Comparison of ENCODE assay signal across 10 cellular contexts in genomic region chr3:129603561-129603942, GRCh38. TPM values are rescaled to one million over a fixed set of nuclear protein-coding genes. Genes with fewer than 3 reads are reported as not detected.
A peak's percentile ranks its signal among the peaks of the same experiment; 100 is the strongest.
DNase-seq lines count a peak whose midpoint lies in the region; ATAC-seq and TF ChIP-seq lines count a peak whose summit lies in the region.
"Had no signal": no experiment of that assay in that cellular context is flagged by ENCODE, and none has a peak within 500 bp of the region (broad histone marks: within the 10 kb centered on the region; RNA-seq: fewer than 3 reads in every experiment).

No MANE protein-coding gene starts in this region.

- no peak for ATAC-seq in GM23338
- ATAC-seq in HG03139 (IDR thresholded peaks at IDR 0.05; ENCODE audit: unreplicated experiment): no peak
- no peak for ATAC-seq in HG02763 (IDR thresholded peaks at IDR 0.05; ENCODE audit: unreplicated experiment)
- ATAC-seq in GM19467 (IDR thresholded peaks at IDR 0.05; ENCODE audit: unreplicated experiment): no peak
- ATAC-seq: activated CD4-positive, CD25-positive, alpha-beta regulatory T cell treated with anti-CD3 and anti-CD28 coated beads, Interleukin-2, amount 50 U/mL, for 24 hours had no signal

- DNase-seq in GM23338 (ENCODE audit: low spot score): no peak
- DNase-seq in adrenal gland: no peak
- no peak for DNase-seq in hepatocyte (ENCODE audit: low spot score)
- DNase-seq in smooth muscle cell (lab: John Stamatoyannopoulos, UW; ENCODE audit: unreplicated experiment): peak; percentile 41
- DNase-seq in GM19240 (ENCODE audit: insufficient read length, low spot score): no peak

- no peak for TF ChIP-seq POLR2A in adrenal gland (IDR thresholded peaks at IDR 0.05)

- H3F3A ChIP-seq in GM23338 (replicated peaks; ENCODE audit: low read depth): peaks cover 19% of the 10 kb centered on the region
- H3F3A ChIP-seq in smooth muscle cell (ENCODE audit: low read depth): peaks cover 27% of the 10 kb centered on the region

- H3K4me3 ChIP-seq in GM23338 (no peak overlapping the region), adrenal gland (peak overlapping the region in 1 of 4 donors; percentile 82), hepatocyte (no peak overlapping the region), smooth muscle cell (peak overlapping the region; percentile 64)

- H3K9ac ChIP-seq in smooth muscle cell (ENCODE audit: low read depth): no peak overlapping the region

- peaks cover 71% of the 10 kb centered on the region for H3K4me1 Mint-ChIP-seq in GM23338

- H2AFZ ChIP-seq in GM23338 (no peak overlapping the region), hepatocyte (no peak overlapping the region), smooth muscle cell (ENCODE audit: low read depth) (no peak overlapping the region)

- 0 out of 3 replicates have a peak overlapping the region, but pooled peaks have one; percentile 11 for H3K4me3 Mint-ChIP-seq in GM23338

- no peaks in the 10 kb centered on the region; the same call in 2 of the 3 replicates for H3K36me3 Mint-ChIP-seq in GM23338 (ENCODE audit: low read depth)

- WGBS in adrenal gland, 4 donors: 40 to 52% (median 46%) methylated on average over 3 to 7 of the region's 7 CpGs
- WGBS in hepatocyte (ENCODE audit: low lambda C conversion rate, missing lambda C conversion rate): 54% methylated on average over 7 of the region's 7 CpGs
- WGBS in smooth muscle cell (ENCODE audit: low lambda C conversion rate): 4% methylated on average over 7 of the region's 7 CpGs

- H3K9me2 ChIP-seq in GM23338 (ENCODE audit: insufficient read depth) (no peaks in the 10 kb centered on the region), hepatocyte (replicated peaks; ENCODE audit: insufficient read depth) (no peaks in the 10 kb centered on the region)

- H3K27me3 ChIP-seq in GM23338 (ENCODE audit: insufficient read depth): peaks cover 39% of the 10 kb centered on the region
- H3K27me3 ChIP-seq in adrenal gland: no peaks in the 10 kb centered on the region
- H3K27me3 ChIP-seq in hepatocyte: peaks cover 12% of the 10 kb centered on the region
- no peaks in the 10 kb centered on the region for H3K27me3 ChIP-seq in smooth muscle cell (ENCODE audit: low read depth)

- H3K27ac ChIP-seq in GM23338 (ENCODE audit: low read depth): no peak overlapping the region
- peak overlapping the region in 3 of 5 donors; percentile 49 to 92 (median 69) for H3K27ac ChIP-seq in adrenal gland
- H3K27ac ChIP-seq in hepatocyte: peak overlapping the region; percentile 33
- H3K27ac ChIP-seq in smooth muscle cell (ENCODE audit: low read depth): peak overlapping the region; percentile 84
- H3K27ac ChIP-seq: HL-60 had no signal

- H3K79me2 ChIP-seq in GM23338 (replicated peaks; ENCODE audit: insufficient read depth): peaks cover 39% of the 10 kb centered on the region
- peaks cover 32% of the 10 kb centered on the region for H3K79me2 ChIP-seq in hepatocyte
- H3K79me2 ChIP-seq in smooth muscle cell (ENCODE audit: low read depth): peaks cover 76% of the 10 kb centered on the region

- H3K27ac Mint-ChIP-seq in GM23338: no peak overlapping the region

- H3K9me3 ChIP-seq in adrenal gland (replicated peaks in 1 of 3) (no peaks in the 10 kb centered on the region), hepatocyte (ENCODE audit: low read depth) (no peaks in the 10 kb centered on the region), smooth muscle cell (replicated peaks; ENCODE audit: low read depth) (no peaks in the 10 kb centered on the region)

- TF ChIP-seq CTCF in GM23338 (conservative IDR thresholded peaks at IDR 0.05; ENCODE audit: low read depth in 2 of 2) (no peak), adrenal gland (IDR thresholded peaks at IDR 0.05) (no peak), hepatocyte (IDR thresholded peaks at IDR 0.05; ENCODE audit: poor library complexity) (no peak), smooth muscle cell (IDR thresholded peaks at IDR 0.05; ENCODE audit: borderline replicate concordance, insufficient read depth, poor library complexity, severe bottlenecking) (no peak)

- H4K20me1 ChIP-seq in GM23338 (replicated peaks; ENCODE audit: insufficient read depth) (peaks cover 10% of the 10 kb centered on the region), hepatocyte (ENCODE audit: insufficient read depth, poor library complexity, severe bottlenecking) (peaks cover 7% of the 10 kb centered on the region), smooth muscle cell (ENCODE audit: low read depth) (peaks cover 56% of the 10 kb centered on the region)

- peaks cover 46% of the 10 kb centered on the region for H3K27me3 Mint-ChIP-seq in GM23338 (ENCODE audit: insufficient read depth, low read depth, poor library complexity)

- intact Hi-C loops in adrenal gland (cut with DNase I): no loop called here

- no peaks in the 10 kb centered on the region for H3K36me3 ChIP-seq in GM23338 (ENCODE audit: insufficient read depth)
- no peaks in the 10 kb centered on the region for H3K36me3 ChIP-seq in adrenal gland (replicated peaks in 1 of 2)
- H3K36me3 ChIP-seq in hepatocyte (replicated peaks; ENCODE audit: insufficient read depth, low read depth): no peaks in the 10 kb centered on the region
- H3K36me3 ChIP-seq in smooth muscle cell (ENCODE audit: low read depth): no peaks in the 10 kb centered on the region

- peaks cover 50% of the 10 kb centered on the region for H3K4me1 ChIP-seq in GM23338 (ENCODE audit: insufficient read depth)
- H3K4me1 ChIP-seq in adrenal gland (replicated peaks in 1 of 2): peaks cover 14 to 57% of the 10 kb centered on the region in 2 donors
- H3K4me1 ChIP-seq in hepatocyte (ENCODE audit: insufficient read depth): peaks cover 22% of the 10 kb centered on the region
- H3K4me1 ChIP-seq in smooth muscle cell (ENCODE audit: low read depth): peaks cover 30% of the 10 kb centered on the region

- H3K9me3 Mint-ChIP-seq in GM23338: no peaks in the 10 kb centered on the region

- H3K4me2 ChIP-seq in GM23338: peak overlapping the region; percentile 70
- H3K4me2 ChIP-seq in hepatocyte: peak overlapping the region; percentile 96
- peak overlapping the region; percentile 96 for H3K4me2 ChIP-seq in smooth muscle cell

TF ChIP-seq in GM23338, 12 proteins besides CTCF, POLR2A, EP300 and RAD21 (continues in another document):
- TF ChIP-seq JUNB (IDR thresholded peaks at IDR 0.05; ENCODE audit: unreplicated experiment) (no peak), STAT1 (IDR thresholded peaks at IDR 0.05; ENCODE audit: unreplicated experiment) (no peak), NANOG (IDR thresholded peaks at IDR 0.05; ENCODE audit: borderline replicate concordance) (no peak), ZNF331 (CRISPR knock-in tag; IDR thresholded peaks at IDR 0.05; ENCODE audit: low read depth) (no peak), POLR2AphosphoS5 (IDR thresholded peaks at IDR 0.05; ENCODE audit: low read depth) (no peak), EZH2phosphoT487 (IDR thresholded peaks at IDR 0.05; ENCODE audit: unreplicated experiment) (no peak), EZH2 (IDR thresholded peaks at IDR 0.05; ENCODE audit: low read depth, unreplicated experiment) (no peak)

RNA-seq across cellular contexts. Expression of gene PLXND1, which starts 2.9 kb away (rescaled TPM):
- total RNA-seq in GM23338 (2014; rRNA removed; shearing (Covaris generic)): 30.7 and 60.4 TPM in 2 replicates
- 13.3 and 14.7 TPM in 2 replicates for polyA plus RNA-seq in GM23338 (2016; fragmentation: Nextera tagmentation; extraction: Ambion mirVana)
- total RNA-seq in adrenal gland: 100 to 1,000 TPM; 101 to 191 (median 149) TPM
- 100 to 1,000 TPM in 2 of 3 donors, 10 to 100 TPM in 1; 41.2 to 370 (median 130) TPM for polyA plus RNA-seq in adrenal gland
- 22.0 and 45.3 TPM in 2 replicates for total RNA-seq in hepatocyte
- polyA plus RNA-seq in hepatocyte: 24.9 and 36.3 TPM in 2 replicates
- total RNA-seq in smooth muscle cell: 71.2 and 94.3 TPM in 2 replicates
- polyA plus RNA-seq in smooth muscle cell: 75.8 and 130 TPM in 2 replicates
